ENCODE assay signal across 8 cellular contexts in genomic region chr13:92187378-92187989, GRCh38.
DNase-seq lines count a peak whose midpoint lies in the region; ATAC-seq and TF ChIP-seq lines count a peak whose summit lies in the region.

No MANE protein-coding gene starts in this region.

- H3K9me3 ChIP-seq in SJCRH30 (replicated peaks) (no peaks in the 10 kb centered on the region), fibroblast of lung (ENCODE audit: control insufficient read depth, insufficient read depth, low read depth, low read length) (no peaks in the 10 kb centered on the region)

- no peaks in the 10 kb centered on the region for H3K4me1 Mint-ChIP-seq in natural killer cell
- no peaks in the 10 kb centered on the region for H3K4me1 Mint-ChIP-seq in natural killer cell treated with Interleukin-12 subunit alpha and Interleukin-12 subunit beta and Interleukin-15 and Interleukin-18, amount 100 ng/mL, for 72 hours (ENCODE audit: low read depth in 2 of 2)

- H3K4me2 ChIP-seq in fibroblast of lung (ENCODE audit: extremely low read depth, insufficient read depth, low read length) = no peak overlapping the region

- peaks cover 0 to 3% of the 10 kb centered on the region in 2 donors for H3K9me3 Mint-ChIP-seq in natural killer cell
- H3K9me3 Mint-ChIP-seq in natural killer cell treated with Interleukin-12 subunit alpha and Interleukin-12 subunit beta and Interleukin-15 and Interleukin-18, amount 100 ng/mL, for 72 hours = no peaks in the 10 kb centered on the region

- no peak overlapping the region for H3K4me3 Mint-ChIP-seq in natural killer cell
- no peak overlapping the region for H3K4me3 Mint-ChIP-seq in natural killer cell treated with Interleukin-12 subunit alpha and Interleukin-12 subunit beta and Interleukin-15 and Interleukin-18, amount 100 ng/mL, for 72 hours

- no peak for ATAC-seq in natural killer cell
- no peak for ATAC-seq in natural killer cell treated with Interleukin-12 subunit alpha and Interleukin-12 subunit beta and Interleukin-15 and Interleukin-18, amount 100 ng/mL, for 72 hours
- peak; percentile 85 for ATAC-seq in GM21723 (IDR thresholded peaks at IDR 0.05; ENCODE audit: unreplicated experiment)

- H3K36me3 ChIP-seq in SJCRH30 (no peaks in the 10 kb centered on the region), fibroblast of lung (ENCODE audit: control insufficient read depth, insufficient read depth, low read length) (no peaks in the 10 kb centered on the region)

- no peak overlapping the region for H3K9ac ChIP-seq in fibroblast of lung (ENCODE audit: insufficient read depth, low read length)

- H3K27ac ChIP-seq in SJCRH30 (no peak overlapping the region), fibroblast of lung (ENCODE audit: insufficient read depth, low read length) (no peak overlapping the region)

- H3K36me3 Mint-ChIP-seq in natural killer cell = no peaks in the 10 kb centered on the region
- H3K36me3 Mint-ChIP-seq in natural killer cell treated with Interleukin-12 subunit alpha and Interleukin-12 subunit beta and Interleukin-15 and Interleukin-18, amount 100 ng/mL, for 72 hours = no peaks in the 10 kb centered on the region

- H3K4me3 ChIP-seq in Jurkat, Clone E6-1 (ENCODE audit: low read length) = no peak overlapping the region
- H3K4me3 ChIP-seq in SJCRH30 (no peak overlapping the region), fibroblast of lung (replicated peaks in 1 of 4; ENCODE audit: control extremely low read depth in 1 of 4, insufficient read depth in 1 of 4, low read depth in 3 of 4, low read length in 4 of 4) (no peak overlapping the region)

- H3K79me2 ChIP-seq in fibroblast of lung (ENCODE audit: control insufficient read depth, insufficient read depth, low read length) = no peaks in the 10 kb centered on the region

- no peak overlapping the region for H2AFZ ChIP-seq in fibroblast of lung (ENCODE audit: low read length)

- H3K27me3 Mint-ChIP-seq in natural killer cell (ENCODE audit: low read depth in 2 of 2) = no peaks in the 10 kb centered on the region
- no peaks in the 10 kb centered on the region for H3K27me3 Mint-ChIP-seq in natural killer cell treated with Interleukin-12 subunit alpha and Interleukin-12 subunit beta and Interleukin-15 and Interleukin-18, amount 100 ng/mL, for 72 hours

- intact Hi-C loops in natural killer cell (cut with micrococcal nuclease) = no loop called here

- H4K20me1 ChIP-seq in fibroblast of lung (ENCODE audit: control insufficient read depth, extremely low read depth, insufficient read depth, low read length) = no peaks in the 10 kb centered on the region

- TF ChIP-seq CTCF in natural killer cell (IDR thresholded peaks at IDR 0.05) (peak; percentile 57), fibroblast of lung (conservative IDR thresholded peaks at IDR 0.05 in 1 of 2, IDR thresholded peaks at IDR 0.05 in 1 of 2; ENCODE audit: low read depth in 1 of 2, low read length in 2 of 2) (peak; percentile 81 to 84)

- DNase-seq in natural killer cell = no peak
- DNase-seq in natural killer cell treated with Interleukin-12 subunit alpha and Interleukin-12 subunit beta and Interleukin-15 and Interleukin-18, amount 100 ng/mL, for 72 hours (ENCODE audit: low spot score) = no peak
- DNase-seq in Jurkat, Clone E6-1 (ENCODE audit: low read depth, low spot score) = peak; percentile 26
- peak; percentile 11 to 72 for DNase-seq in SJCRH30
- DNase-seq in fibroblast of lung (ENCODE audit: low read depth in 2 of 2) = peak; percentile 46 to 62
- peak; percentile 42 for DNase-seq in pons (ENCODE audit: low spot score)
- no peak for DNase-seq in 8988T

- H3K4me1 ChIP-seq in SJCRH30 (no peaks in the 10 kb centered on the region), fibroblast of lung (ENCODE audit: control insufficient read depth, extremely low read depth, insufficient read depth, low read length) (no peaks in the 10 kb centered on the region)

- H3K27me3 ChIP-seq in SJCRH30 = no peaks in the 10 kb centered on the region
- H3K27me3 ChIP-seq in fibroblast of lung (ENCODE audit: control insufficient read depth, insufficient read depth, low read length) = no peaks in the 10 kb centered on the region

- no peak overlapping the region for H3K27ac Mint-ChIP-seq in natural killer cell
- H3K27ac Mint-ChIP-seq in natural killer cell treated with Interleukin-12 subunit alpha and Interleukin-12 subunit beta and Interleukin-15 and Interleukin-18, amount 100 ng/mL, for 72 hours = no peak overlapping the region

Comparison
In these comparisons a context has a peak if more than half of its experiments do, and no peak if none do; other contexts are left out.
1. DNase-seq: peak in Jurkat, Clone E6-1 (single experiment), SJCRH30 (2 of 2), fibroblast of lung (2 of 2) and pons (single experiment); none in natural killer cell (single experiment), natural killer cell treated with Interleukin-12 subunit alpha and Interleukin-12 subunit beta and Interleukin-15 and Interleukin-18, amount 100 ng/mL, for 72 hours (single experiment) and 8988T (single experiment).